Comparison of ENCODE assay signal across 8 cellular contexts in the genomic region with DNA sequence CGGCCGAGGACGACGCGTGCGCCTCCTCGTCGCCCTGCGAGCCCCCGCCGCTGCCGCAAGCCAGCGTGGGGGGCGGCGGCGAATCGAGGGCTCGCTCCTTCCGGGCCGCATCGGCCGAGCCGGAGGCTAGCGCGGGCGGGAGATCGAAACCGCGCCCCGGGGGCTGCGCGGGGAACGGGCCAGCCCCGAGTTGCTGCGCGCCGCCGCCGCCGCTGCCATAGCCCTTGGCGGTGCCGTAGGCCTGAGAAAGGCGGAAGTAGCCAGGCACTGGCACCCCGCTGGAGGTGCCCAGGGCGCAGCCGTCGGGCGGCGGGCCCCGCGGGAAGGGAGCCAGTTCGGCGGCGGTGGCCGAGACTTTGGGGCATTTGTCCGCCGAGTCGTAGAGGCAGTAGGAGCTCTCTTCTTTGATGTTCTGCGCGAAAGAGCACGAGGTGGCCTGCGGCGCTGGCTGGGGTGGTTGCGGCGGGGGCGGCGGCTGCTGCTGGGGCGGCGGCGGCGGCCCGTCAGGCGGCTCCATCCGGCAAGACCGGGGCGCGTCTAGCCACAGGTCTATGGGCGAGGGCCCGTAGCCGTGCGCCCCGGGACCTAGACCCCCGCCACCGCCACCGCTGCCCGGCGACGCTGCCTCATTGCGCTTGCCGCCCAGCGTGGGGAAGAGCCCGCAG. TPM values are rescaled to one million over a fixed set of nuclear protein-coding genes. Genes with fewer than 3 reads are reported as not detected.
A peak's percentile ranks its signal among the peaks of the same experiment; 100 is the strongest.
DNase-seq lines count a peak whose midpoint lies in the region; ATAC-seq, FAIRE-seq and TF ChIP-seq lines count a peak whose summit lies in the region.

No MANE protein-coding gene starts in this region.

- CTCF ChIA-PET in AG04450 (lab: Charles Lee), result interaction anchor here (0.6 to 1.3 kb wide), 3 partner anchors 11 to 1280 kb away, joined by 3 to 5 read pairs (median 3); no protein-coding TSS in a partner anchor

- TF ChIP-seq CTCF in AG04450 (IDR thresholded peaks at IDR 0.05; ENCODE audit: low read depth, low read length) (no peak), brain microvascular endothelial cell (IDR thresholded peaks at IDR 0.05; ENCODE audit: low read depth, low read length, missing control alignments) (no peak)

- FAIRE-seq in H54 (lab: Jason Lieb, UNC), result no peak

- no peak overlapping the region for H3K27ac Mint-ChIP-seq in stimulated activated naive CD8-positive, alpha-beta T cell treated with anti-CD3 and anti-CD28 coated beads, Interleukin-15, amount 100 ng/mL, for 72 hours

- POLR2A ChIA-PET in AG04450 (lab: Yijun Ruan, JAX), result no interaction called here

- H3K27ac ChIP-seq in AG04450 (ENCODE audit: low read depth, low read length), result no peak overlapping the region
- H3K27ac ChIP-seq in brain microvascular endothelial cell, result no peak overlapping the region

- in situ Hi-C loops in brain microvascular endothelial cell (cut with HindIII; ENCODE audit: low pct_ligation_motif_present, low sequenced_read_pairs), result no loop called here

- peaks cover 16% of the 10 kb centered on the region; the same call in 1 of the 2 replicates for H3K9me3 ChIP-seq in AG04450 (ENCODE audit: control insufficient read depth, insufficient read depth, low read length)

- H3K27me3 Mint-ChIP-seq in stimulated activated naive CD8-positive, alpha-beta T cell treated with anti-CD3 and anti-CD28 coated beads, Interleukin-15, amount 100 ng/mL, for 72 hours, result peaks cover 95% of the 10 kb centered on the region

- peak; percentile 66 for TF ChIP-seq POLR2A in H54 (IDR thresholded peaks at IDR 0.05; ENCODE audit: low read depth, low read length)

- H3K36me3 ChIP-seq in brain microvascular endothelial cell (replicated peaks), result no peaks in the 10 kb centered on the region

- peak; percentile 77 for ATAC-seq in stimulated activated naive CD8-positive, alpha-beta T cell treated with anti-CD3 and anti-CD28 coated beads, Interleukin-15, amount 100 ng/mL, for 72 hours
- no peak for ATAC-seq in GM21381 (IDR thresholded peaks at IDR 0.05; ENCODE audit: unreplicated experiment)

- H3K9me3 Mint-ChIP-seq in stimulated activated naive CD8-positive, alpha-beta T cell treated with anti-CD3 and anti-CD28 coated beads, Interleukin-15, amount 100 ng/mL, for 72 hours, result no peaks in the 10 kb centered on the region

- H3K27me3 ChIP-seq in AG04450 (ENCODE audit: control insufficient read depth, insufficient read depth, low read length) (peaks cover 89% of the 10 kb centered on the region), brain microvascular endothelial cell (replicated peaks) (peaks cover 97% of the 10 kb centered on the region)

- peak overlapping the region; percentile 62 to 76 for H3K4me3 Mint-ChIP-seq in stimulated activated naive CD8-positive, alpha-beta T cell treated with anti-CD3 and anti-CD28 coated beads, Interleukin-15, amount 100 ng/mL, for 72 hours

- H3K4me1 Mint-ChIP-seq in stimulated activated naive CD8-positive, alpha-beta T cell treated with anti-CD3 and anti-CD28 coated beads, Interleukin-15, amount 100 ng/mL, for 72 hours, result peaks cover 41% of the 10 kb centered on the region

- DNase-seq in AG04450 (ENCODE audit: low read depth, low spot score) (no peak), H54 (ENCODE audit: insufficient read length, low spot score) (peak; percentile 97), islet precursor cell (peak; percentile 59), OCI-M1 (lab: John Stamatoyannopoulos, UW) (no peak), brain microvascular endothelial cell (no peak)
- peak; percentile 72 for DNase-seq in activated CD8-positive, alpha-beta memory T cell treated with anti-CD3 and anti-CD28 coated beads for 24 hours
- peak in 1 of 2 donors; percentile 20 for DNase-seq in stimulated activated naive CD8-positive, alpha-beta T cell treated with anti-CD3 and anti-CD28 coated beads, Interleukin-15, amount 100 ng/mL, for 72 hours

- peak overlapping the region; percentile 25; the same call in 1 of the 2 replicates for H3K4me3 ChIP-seq in AG04450 (ENCODE audit: low read depth, low read length)
- H3K4me3 ChIP-seq in brain microvascular endothelial cell (ENCODE audit: low read depth, low read length), result no peak overlapping the region

RNA-seq across cellular contexts. Expression of a gene that starts 0.6 kb away (rescaled TPM):
- 0.36 and 0.47 TPM in 2 replicates for polyA plus RNA-seq in AG04450 (2011; rRNA removed)
- polyA minus RNA-seq in AG04450 (2011; rRNA and poly(A)+ RNA removed), result 0.28 and 0.56 TPM in 2 replicates

RNA-seq across cellular contexts. Expression of a gene that starts 8.2 kb away (rescaled TPM):
- 0.78 and 1.5 TPM in 2 replicates for polyA plus RNA-seq in AG04450 (2011; rRNA removed)
- polyA minus RNA-seq in AG04450 (2011; rRNA and poly(A)+ RNA removed), result 0.18 TPM in 1 of 2 replicates, not detected in the other

RNA-seq across cellular contexts. Expression of a gene that starts 11.5 kb away (rescaled TPM):
- polyA plus RNA-seq in AG04450 (2011; rRNA removed), result 0.04 and 0.14 TPM in 2 replicates
- polyA minus RNA-seq in AG04450 (2011; rRNA and poly(A)+ RNA removed), result 0.09 and 0.17 TPM in 2 replicates

RNA-seq across cellular contexts. Expression of a gene that starts 17.1 kb away (rescaled TPM):
- polyA plus RNA-seq in AG04450 (2011; rRNA removed), result 5.1 and 5.3 TPM in 2 replicates
- 1.7 and 2.6 TPM in 2 replicates for polyA minus RNA-seq in AG04450 (2011; rRNA and poly(A)+ RNA removed)

RNA-seq across cellular contexts. Expression of a gene that starts 21.2 kb away (rescaled TPM):
- polyA plus RNA-seq in AG04450 (2011; rRNA removed), result 1.6 and 1.9 TPM in 2 replicates
- polyA minus RNA-seq in AG04450 (2011; rRNA and poly(A)+ RNA removed), result 2.2 and 2.6 TPM in 2 replicates

Comparison
In these comparisons a context has a peak if more than half of its experiments do, and no peak if none do; other contexts are left out.
1. DNase-seq: peak in H54 (single experiment), activated CD8-positive, alpha-beta memory T cell treated with anti-CD3 and anti-CD28 coated beads for 24 hours (single experiment) and islet precursor cell (single experiment); none in AG04450 (single experiment), OCI-M1 (single experiment) and brain microvascular endothelial cell (single experiment).